In genomic region chr2:162317058-162317742, GRCh38 we compare ENCODE assay signal across 9 cellular contexts. TPM values are rescaled to one million over a fixed set of nuclear protein-coding genes. Genes with fewer than 3 reads are reported as not detected.
A peak's percentile ranks its signal among the peaks of the same experiment; 100 is the strongest.
DNase-seq lines count a peak whose midpoint lies in the region; ATAC-seq and TF ChIP-seq lines count a peak whose summit lies in the region.
"Had no signal": no experiment of that assay in that cellular context is flagged by ENCODE, and none has a peak within 500 bp of the region (broad histone marks: within the 10 kb centered on the region; RNA-seq: fewer than 3 reads in every experiment).

No MANE protein-coding gene starts in this region.

- H3K4me3 ChIP-seq in GM06990 (replicated peaks; ENCODE audit: low read depth, low read length) = peak overlapping the region; percentile 100
- peak overlapping the region; percentile 89 for H3K4me3 ChIP-seq in PC-3 (ENCODE audit: low read length)
- peak overlapping the region; percentile 98 for H3K4me3 ChIP-seq in rectal smooth muscle tissue (ENCODE audit: low read length)

- no peak for ATAC-seq in PC-3
- no peak for ATAC-seq in GM18502 (IDR thresholded peaks at IDR 0.05; ENCODE audit: poor library complexity, unreplicated experiment)

- no peaks in the 10 kb centered on the region for H3K9me2 ChIP-seq in PC-3 (replicated peaks; ENCODE audit: low read length)

- no peak for TF ChIP-seq POLR2A in erythroblast (IDR thresholded peaks at IDR 0.05; ENCODE audit: low read length)

- no peak for TF ChIP-seq CTCF in GM06990 (IDR thresholded peaks at IDR 0.05; ENCODE audit: insufficient read depth, low read length, poor library complexity, severe bottlenecking)
- TF ChIP-seq CTCF in PC-3 (conservative IDR thresholded peaks at IDR 0.05; ENCODE audit: low read depth, low read length) = no peak

- H3K27ac ChIP-seq in PC-3 (ENCODE audit: low read length) (no peak overlapping the region), rectal smooth muscle tissue (ENCODE audit: low read depth, low read length) (no peak overlapping the region)

- H2AFZ ChIP-seq in PC-3 (ENCODE audit: low read length) = peak overlapping the region; percentile 91

- CTCF ChIA-PET in PC-3 (lab: Charles Lee) = interaction anchor here (0.7 kb wide), 1 partner anchor 950 kb away, joined by 3 read pairs; no protein-coding TSS in a partner anchor

- POLR2A ChIA-PET in PC-3 (lab: Charles Lee; ENCODE audit: unreplicated experiment) = interaction anchor here (0.6 kb wide), 1 partner anchor 1102 kb away, joined by 3 read pairs; no protein-coding TSS in a partner anchor

- H3K9me3 ChIP-seq in PC-3 (ENCODE audit: low read length) = no peaks in the 10 kb centered on the region

- DNase-seq in GM06990 (ENCODE audit: extremely low read depth, insufficient read length) (no peak), PC-3 (peak; percentile 25), erythroblast (lab: John Stamatoyannopoulos, UW) (peak; percentile 10 to 25), NCI-H2029 (lab: John Stamatoyannopoulos, UW) (no peak), NCI-H1694 (lab: John Stamatoyannopoulos, UW) (no peak)
- DNase-seq in stimulated activated naive CD4-positive, alpha-beta T cell treated with Interleukin-2 at 50 U/mL for 16 hours (lab: John Stamatoyannopoulos, UW) = no peak
- DNase-seq: midbrain had no signal

- no peaks in the 10 kb centered on the region; the same call in 1 of the 2 replicates for H3K36me3 ChIP-seq in GM06990 (ENCODE audit: control insufficient read depth, insufficient read depth, low read length)
- no peaks in the 10 kb centered on the region for H3K36me3 ChIP-seq in PC-3 (ENCODE audit: low read depth, low read length)
- no peaks in the 10 kb centered on the region for H3K36me3 ChIP-seq in rectal smooth muscle tissue (ENCODE audit: control insufficient read depth, insufficient read depth, low read length)

- H3K4me1 ChIP-seq in PC-3 (ENCODE audit: insufficient read depth, low read length) = peaks cover 24% of the 10 kb centered on the region
- H3K4me1 ChIP-seq in rectal smooth muscle tissue (ENCODE audit: control insufficient read depth, insufficient read depth, low read length) = peaks cover 10% of the 10 kb centered on the region

- no peaks in the 10 kb centered on the region for H3F3A ChIP-seq in PC-3 (ENCODE audit: low read length, unreplicated experiment)

- H3K79me2 ChIP-seq in PC-3 (ENCODE audit: low read length) = no peaks in the 10 kb centered on the region

- H3K9ac ChIP-seq in PC-3 (ENCODE audit: low read length) = peak overlapping the region; percentile 64; the same call in 1 of the 2 replicates
- H3K9ac ChIP-seq in rectal smooth muscle tissue (ENCODE audit: low read length) = no peak overlapping the region

- H3K27me3 ChIP-seq in GM06990 (replicated peaks; ENCODE audit: control insufficient read depth, insufficient read depth, low read length) (no peaks in the 10 kb centered on the region), PC-3 (ENCODE audit: low read length) (no peaks in the 10 kb centered on the region), rectal smooth muscle tissue (ENCODE audit: control insufficient read depth, insufficient read depth, low read length) (no peaks in the 10 kb centered on the region)

- no TSS peak for BruUV-seq in PC-3 (replicated peaks; lab: Mats Ljungman, UMichigan)

- H4K20me1 ChIP-seq in PC-3 (ENCODE audit: low read length) = no peaks in the 10 kb centered on the region

- peak overlapping the region; percentile 82 for H3K4me2 ChIP-seq in PC-3 (ENCODE audit: low read length)

- intact Hi-C loops in PC-3 (cut with micrococcal nuclease) = no loop called here

RNA-seq across cellular contexts. Expression of gene IFIH1, which starts 1.3 kb away (rescaled TPM):
- total RNA-seq in PC-3 (2014; rRNA removed) = 7.8 and 9.3 TPM in 2 replicates

RNA-seq across cellular contexts. Expression of gene GCA, which starts 26.7 kb away (rescaled TPM):
- total RNA-seq in PC-3 (2014; rRNA removed) = 10.2 and 18.7 TPM in 2 replicates

Comparison
In these comparisons a context has a peak if more than half of its experiments do, and no peak if none do; other contexts are left out.
1. DNase-seq: peak in PC-3 (single experiment) and erythroblast (2 of 2); none in GM06990 (single experiment), NCI-H2029 (single experiment), NCI-H1694 (single experiment) and stimulated activated naive CD4-positive, alpha-beta T cell treated with Interleukin-2 at 50 U/mL for 16 hours (single experiment).
2. Peak in every context shown above with its lines, with median percentiles within 50 percentile points of each other: H3K4me3 ChIP-seq.